18 cellular contexts compared by ENCODE assay signal in the genomic region with DNA sequence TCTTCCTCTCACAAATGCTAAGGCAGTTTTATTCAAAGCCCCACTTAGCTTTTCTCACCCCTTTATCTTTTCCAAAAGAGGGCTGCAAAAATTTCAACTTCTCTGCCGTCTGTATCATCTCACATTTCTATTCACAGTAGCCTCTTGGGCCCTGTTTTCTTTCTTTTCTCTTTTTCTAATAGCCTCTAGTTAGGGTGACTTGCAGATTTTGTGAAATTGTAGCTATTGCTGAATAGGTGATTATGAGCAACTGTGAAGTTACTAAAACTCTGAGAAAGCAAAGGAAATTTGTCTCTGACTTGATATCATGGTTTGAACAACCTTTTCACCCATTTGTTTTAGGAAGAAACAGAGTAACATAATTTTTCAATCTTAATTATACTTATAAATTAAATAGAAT.
"Had no signal": no experiment of that assay in that cellular context is flagged by ENCODE, and none has a peak within 500 bp of the region (broad histone marks: within the 10 kb centered on the region; RNA-seq: fewer than 3 reads in every experiment).

No MANE protein-coding gene starts in this region.

- H3K4me3 Mint-ChIP-seq: naive thymus-derived CD8-positive, alpha-beta T cell; neural crest cell; stimulated activated naive B cell treated with anti-CD40 and anti-IgM and Interleukin-4, amounts not matched to agents 10 μg/mL and 1 μg/mL and 100 μg/mL, for 72 hours; stimulated activated naive CD8-positive, alpha-beta T cell treated with anti-CD3 and anti-CD28 coated beads, Interleukin-15, amount 100 ng/mL, for 72 hours had no signal

- ATAC-seq: heart left ventricle; left colon; mucosa of descending colon; naive thymus-derived CD8-positive, alpha-beta T cell; sciatic nerve; stimulated activated naive B cell treated with anti-CD40 and anti-IgM and Interleukin-4, amounts not matched to agents 10 μg/mL and 1 μg/mL and 100 μg/mL, for 72 hours; stimulated activated naive CD8-positive, alpha-beta T cell treated with anti-CD3 and anti-CD28 coated beads, Interleukin-15, amount 100 ng/mL, for 72 hours had no signal

- H3K36me3 ChIP-seq: ovary, prostate gland, thoracic aorta had no signal

- H3K4me1 ChIP-seq: prostate gland had no signal

- H3K27ac ChIP-seq: coronary artery, dorsolateral prefrontal cortex, heart left ventricle, ovary, prostate gland, thoracic aorta had no signal

- DNase-seq: dorsolateral prefrontal cortex; effector CD8-positive, alpha-beta T cell; foreskin melanocyte; heart left ventricle; hippocampal formation; left colon; mucosa of descending colon; naive thymus-derived CD8-positive, alpha-beta T cell; ovary; stimulated activated CD4-positive, alpha-beta T cell treated with anti-CD3 and anti-CD28 coated beads, Interleukin-2, amount 100 ng/mL, for 24 hours; stimulated activated CD4-positive, alpha-beta T cell treated with anti-CD3 and anti-CD28 coated beads, Interleukin-4, amount 100 ng/mL, for 4 hours; stimulated activated naive B cell treated with anti-CD40 and anti-IgM and Interleukin-4, amounts not matched to agents 10 μg/mL and 1 μg/mL and 100 μg/mL, for 72 hours; stimulated activated naive CD8-positive, alpha-beta T cell treated with anti-CD3 and anti-CD28 coated beads, Interleukin-15, amount 100 ng/mL, for 72 hours had no signal

- H3K27me3 ChIP-seq: dorsolateral prefrontal cortex, heart left ventricle, ovary had no signal

- H3K9me3 ChIP-seq: heart left ventricle, mucosa of descending colon, ovary, prostate gland, thoracic aorta had no signal

- H3K27ac Mint-ChIP-seq: naive thymus-derived CD8-positive, alpha-beta T cell; stimulated activated naive B cell treated with anti-CD40 and anti-IgM and Interleukin-4, amounts not matched to agents 10 μg/mL and 1 μg/mL and 100 μg/mL, for 72 hours; stimulated activated naive CD8-positive, alpha-beta T cell treated with anti-CD3 and anti-CD28 coated beads, Interleukin-15, amount 100 ng/mL, for 72 hours had no signal

- H3K27me3 Mint-ChIP-seq: naive thymus-derived CD8-positive, alpha-beta T cell; stimulated activated naive B cell treated with anti-CD40 and anti-IgM and Interleukin-4, amounts not matched to agents 10 μg/mL and 1 μg/mL and 100 μg/mL, for 72 hours; stimulated activated naive CD8-positive, alpha-beta T cell treated with anti-CD3 and anti-CD28 coated beads, Interleukin-15, amount 100 ng/mL, for 72 hours had no signal

- H3K4me3 ChIP-seq: coronary artery, dorsolateral prefrontal cortex, heart left ventricle, mucosa of descending colon, ovary, prostate gland, thoracic aorta had no signal
